In genomic region chr15:62469874-62470688, GRCh38 we compare ENCODE assay signal across 10 cellular contexts.
DNase-seq lines count a peak whose midpoint lies in the region; ATAC-seq and TF ChIP-seq lines count a peak whose summit lies in the region.
"Had no signal": no experiment of that assay in that cellular context is flagged by ENCODE, and none has a peak within 500 bp of the region (broad histone marks: within the 10 kb centered on the region; RNA-seq: fewer than 3 reads in every experiment).

No MANE protein-coding gene starts in this region.

- H3K27me3 ChIP-seq in rectal smooth muscle tissue (ENCODE audit: control insufficient read depth, insufficient read depth, low read length) (no peaks in the 10 kb centered on the region), foreskin keratinocyte (no peaks in the 10 kb centered on the region)
- H3K27me3 ChIP-seq: neutrophil had no signal

- H3K36me3 ChIP-seq in rectal smooth muscle tissue (ENCODE audit: control insufficient read depth, insufficient read depth, low read length) = no peaks in the 10 kb centered on the region
- H3K36me3 ChIP-seq: neutrophil had no signal

- H3K4me3 Mint-ChIP-seq in activated T-helper 1 cell treated with anti-CD3 and anti-CD28 coated beads, Interleukin-12 subunit alpha, Interleukin-12 subunit beta, Interleukin-2, Interleukin-4 antibody, amounts not matched to agents 30 ng/mL and 10 ng/mL and 1 ng/mL, durations not matched to agents 14 hours and 24 hours and 36 hours = no peak overlapping the region

- H3K27ac Mint-ChIP-seq in activated T-helper 1 cell treated with anti-CD3 and anti-CD28 coated beads, Interleukin-12 subunit alpha, Interleukin-12 subunit beta, Interleukin-2, Interleukin-4 antibody, amounts not matched to agents 30 ng/mL and 10 ng/mL and 1 ng/mL, durations not matched to agents 14 hours and 24 hours and 36 hours = no peak overlapping the region

- peak overlapping the region; percentile 33 for H3K27ac ChIP-seq in rectal smooth muscle tissue (ENCODE audit: low read depth, low read length)
- H3K27ac ChIP-seq in foreskin keratinocyte = no peak overlapping the region
- H3K27ac ChIP-seq: KMS-11, neutrophil had no signal

- H3K27me3 Mint-ChIP-seq in activated T-helper 1 cell treated with anti-CD3 and anti-CD28 coated beads, Interleukin-12 subunit alpha, Interleukin-12 subunit beta, Interleukin-2, Interleukin-4 antibody, amounts not matched to agents 30 ng/mL and 10 ng/mL and 1 ng/mL, durations not matched to agents 14 hours and 24 hours and 36 hours (ENCODE audit: insufficient read depth) = no peaks in the 10 kb centered on the region

- H3K4me1 Mint-ChIP-seq in activated T-helper 1 cell treated with anti-CD3 and anti-CD28 coated beads, Interleukin-12 subunit alpha, Interleukin-12 subunit beta, Interleukin-2, Interleukin-4 antibody, amounts not matched to agents 30 ng/mL and 10 ng/mL and 1 ng/mL, durations not matched to agents 14 hours and 24 hours and 36 hours (ENCODE audit: low read depth) = no peaks in the 10 kb centered on the region

- DNase-seq in DMS53 (lab: John Stamatoyannopoulos, UW) (peak; percentile 80), SW480 (ENCODE audit: low spot score) (peak; percentile 0), Right ventricle myocardium superior (peak; percentile 75), foreskin keratinocyte (no peak), NCI-H2227 (lab: John Stamatoyannopoulos, UW; ENCODE audit: unreplicated experiment) (no peak)
- DNase-seq in activated T-helper 1 cell treated with anti-CD3 and anti-CD28 coated beads, Interleukin-12 subunit alpha, Interleukin-12 subunit beta, Interleukin-2, Interleukin-4 antibody, amounts not matched to agents 30 ng/mL and 10 ng/mL and 1 ng/mL, durations not matched to agents 14 hours and 24 hours and 36 hours (ENCODE audit: low spot score) = no peak

- TF ChIP-seq CTCF in foreskin keratinocyte (conservative IDR thresholded peaks at IDR 0.05) = no peak

- no peaks in the 10 kb centered on the region for H3K36me3 Mint-ChIP-seq in activated T-helper 1 cell treated with anti-CD3 and anti-CD28 coated beads, Interleukin-12 subunit alpha, Interleukin-12 subunit beta, Interleukin-2, Interleukin-4 antibody, amounts not matched to agents 30 ng/mL and 10 ng/mL and 1 ng/mL, durations not matched to agents 14 hours and 24 hours and 36 hours (ENCODE audit: low read depth)

- H3K9me3 Mint-ChIP-seq in activated T-helper 1 cell treated with anti-CD3 and anti-CD28 coated beads, Interleukin-12 subunit alpha, Interleukin-12 subunit beta, Interleukin-2, Interleukin-4 antibody, amounts not matched to agents 30 ng/mL and 10 ng/mL and 1 ng/mL, durations not matched to agents 14 hours and 24 hours and 36 hours = no peaks in the 10 kb centered on the region

- ATAC-seq in Right ventricle myocardium superior (ENCODE audit: poor library complexity) (peak; percentile 75), foreskin keratinocyte (no peak), GM18502 (IDR thresholded peaks at IDR 0.05; ENCODE audit: poor library complexity, unreplicated experiment) (no peak)

- no peak overlapping the region for H3K9ac ChIP-seq in rectal smooth muscle tissue (ENCODE audit: low read length)
- H3K9ac ChIP-seq: KMS-11 had no signal

- peaks cover 17% of the 10 kb centered on the region for H3K4me1 ChIP-seq in rectal smooth muscle tissue (ENCODE audit: control insufficient read depth, insufficient read depth, low read length)
- no peaks in the 10 kb centered on the region for H3K4me1 ChIP-seq in foreskin keratinocyte

- intact Hi-C loops in Right ventricle myocardium superior (cut with DNase I) = no loop called here
- intact Hi-C loops in activated T-helper 1 cell treated with anti-CD3 and anti-CD28 coated beads, Interleukin-12 subunit alpha, Interleukin-12 subunit beta, Interleukin-2, Interleukin-4 antibody, amounts not matched to agents 30 ng/mL and 10 ng/mL and 1 ng/mL, durations not matched to agents 14 hours and 24 hours and 36 hours (cut with micrococcal nuclease) = no loop called here

- H3K4me3 ChIP-seq in rectal smooth muscle tissue (ENCODE audit: low read length) = no peak overlapping the region

Comparison
In these comparisons a context has a peak if more than half of its experiments do, and no peak if none do; other contexts are left out.
1. DNase-seq: peak in DMS53 (single experiment), SW480 (single experiment) and Right ventricle myocardium superior (single experiment); none in activated T-helper 1 cell treated with anti-CD3 and anti-CD28 coated beads, Interleukin-12 subunit alpha, Interleukin-12 subunit beta, Interleukin-2, Interleukin-4 antibody, amounts not matched to agents 30 ng/mL and 10 ng/mL and 1 ng/mL, durations not matched to agents 14 hours and 24 hours and 36 hours (single experiment), foreskin keratinocyte (0 of 2) and NCI-H2227 (single experiment).